19 cellular contexts compared by ENCODE assay signal in genomic region chr7:130147710-130148325, GRCh38. TPM values are rescaled to one million over a fixed set of nuclear protein-coding genes. Genes with fewer than 3 reads are reported as not detected.
"Had no signal": no experiment of that assay in that cellular context is flagged by ENCODE, and none has a peak within 500 bp of the region (broad histone marks: within the 10 kb centered on the region; RNA-seq: fewer than 3 reads in every experiment).

No MANE protein-coding gene starts in this region.

- ATAC-seq: activated T-helper 17 cell treated with anti-CD3 and anti-CD28 coated beads, Interleukin-2, amount 50 U/mL, for 72 hours; naive thymus-derived CD8-positive, alpha-beta T cell had no signal

- H3K4me1 Mint-ChIP-seq: activated naive CD8-positive, alpha-beta T cell treated with anti-CD3 and anti-CD28 coated beads for 36 hours; activated T-helper 17 cell treated with anti-CD3 and anti-CD28 coated beads, Interleukin-2, amount 50 U/mL, for 72 hours had no signal

- H3K4me3 Mint-ChIP-seq: activated naive CD8-positive, alpha-beta T cell treated with anti-CD3 and anti-CD28 coated beads for 36 hours; activated T-helper 17 cell treated with anti-CD3 and anti-CD28 coated beads, Interleukin-2, amount 50 U/mL, for 72 hours; naive thymus-derived CD8-positive, alpha-beta T cell; stimulated activated naive CD8-positive, alpha-beta T cell treated with anti-CD3 and anti-CD28 coated beads, Interleukin-15, Interleukin-2, amounts not matched to agents 100 ng/mL and 50 ng/mL, for 24 hours had no signal

- H3K36me3 Mint-ChIP-seq: activated naive CD8-positive, alpha-beta T cell treated with anti-CD3 and anti-CD28 coated beads for 36 hours; naive thymus-derived CD8-positive, alpha-beta T cell had no signal

- DNase-seq: activated CD4-positive, alpha-beta T cell treated with anti-CD3 and anti-CD28 coated beads, Interleukin-2, amount 50 U/mL, for 4 hours; activated naive CD4-positive, alpha-beta T cell; activated naive CD8-positive, alpha-beta T cell treated with anti-CD3 and anti-CD28 coated beads for 36 hours; activated T-cell treated with anti-CD3 and anti-CD28 coated beads, Interleukin-2, amount 50 U/mL, for 1 hour; amniotic stem cell; naive thymus-derived CD8-positive, alpha-beta T cell; nucleus accumbens; T-helper 2 cell; trophoblast cell; WERI-Rb-1 had no signal

- H3K9me3 Mint-ChIP-seq: activated naive CD8-positive, alpha-beta T cell treated with anti-CD3 and anti-CD28 coated beads for 36 hours; activated T-helper 17 cell treated with anti-CD3 and anti-CD28 coated beads, Interleukin-2, amount 50 U/mL, for 72 hours; naive thymus-derived CD8-positive, alpha-beta T cell; stimulated activated naive CD8-positive, alpha-beta T cell treated with anti-CD3 and anti-CD28 coated beads, Interleukin-15, Interleukin-2, amounts not matched to agents 100 ng/mL and 50 ng/mL, for 24 hours had no signal

- H3K27ac Mint-ChIP-seq: activated naive CD8-positive, alpha-beta T cell treated with anti-CD3 and anti-CD28 coated beads for 36 hours; activated T-helper 17 cell treated with anti-CD3 and anti-CD28 coated beads, Interleukin-2, amount 50 U/mL, for 72 hours; naive thymus-derived CD8-positive, alpha-beta T cell; stimulated activated naive CD8-positive, alpha-beta T cell treated with anti-CD3 and anti-CD28 coated beads, Interleukin-15, Interleukin-2, amounts not matched to agents 100 ng/mL and 50 ng/mL, for 24 hours had no signal

- H3K27me3 Mint-ChIP-seq: activated T-helper 17 cell treated with anti-CD3 and anti-CD28 coated beads, Interleukin-2, amount 50 U/mL, for 72 hours had no signal

RNA-seq across cellular contexts. Expression of gene SSMEM1, which starts 59.8 kb away (rescaled TPM):
- total RNA-seq: activated naive CD8-positive, alpha-beta T cell treated with anti-CD3 and anti-CD28 coated beads for 36 hours; activated T-helper 17 cell treated with anti-CD3 and anti-CD28 coated beads, Interleukin-2, amount 50 U/mL, for 72 hours; cardiac septum; dermis microvascular lymphatic vessel endothelial cell; glomerular endothelial cell; hepatocyte; lower leg skin; naive thymus-derived CD8-positive, alpha-beta T cell; right atrium auricular region; skeletal muscle tissue had no signal
